1 cellular context compared by ENCODE assay signal in the genomic region with DNA sequence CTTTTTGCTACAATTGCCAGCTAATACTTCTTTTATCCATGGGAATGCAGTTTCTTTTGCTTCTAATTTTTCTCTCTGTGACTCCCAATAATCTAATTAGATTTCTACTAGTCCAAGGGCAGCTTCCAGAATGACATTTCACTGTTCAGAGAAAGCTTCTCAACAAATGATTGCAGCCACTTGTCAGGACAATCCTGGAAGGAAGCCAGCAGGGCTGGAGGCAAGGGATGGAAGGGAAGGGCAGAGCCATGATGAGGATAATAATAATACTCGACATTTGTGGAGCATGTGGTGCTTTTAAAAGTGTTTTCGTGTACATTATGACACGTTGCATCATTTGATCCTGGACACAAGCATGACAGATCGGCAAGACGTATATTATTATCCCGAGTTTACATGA.
TF ChIP-seq lines count a peak whose summit lies in the region.

No MANE protein-coding gene starts in this region.

TF ChIP-seq in GM12878, 131 proteins besides CTCF, POLR2A, EP300 and RAD21:
- no peak for TF ChIP-seq ZSCAN29 (IDR thresholded peaks at IDR 0.05)
- TF ChIP-seq ZNF217 (IDR thresholded peaks at IDR 0.05) = no peak
- no peak for TF ChIP-seq TBL1XR1 (IDR thresholded peaks at IDR 0.05; ENCODE audit: low read depth, low read length)
- no peak for TF ChIP-seq CEBPB (IDR thresholded peaks at IDR 0.05; ENCODE audit: borderline replicate concordance in 1 of 2, low read depth in 2 of 2, low read length in 2 of 2)
- no peak for TF ChIP-seq RBBP5 (conservative IDR thresholded peaks at IDR 0.05)
- TF ChIP-seq SPI1 (IDR thresholded peaks at IDR 0.05; ENCODE audit: borderline replicate concordance, insufficient read depth, low read depth, low read length) = peak; percentile 8; the same call in 1 of the 2 replicates
- no peak for TF ChIP-seq BMI1 (IDR thresholded peaks at IDR 0.05; ENCODE audit: borderline replicate concordance)
